Comparison of ENCODE assay signal across 29 cellular contexts in genomic region chr20:57027752-57028151, GRCh38.
"Had no signal": no experiment of that assay in that cellular context is flagged by ENCODE, and none has a peak within 500 bp of the region (broad histone marks: within the 10 kb centered on the region; RNA-seq: fewer than 3 reads in every experiment).

No MANE protein-coding gene starts in this region.

- DNase-seq: activated CD4-positive, alpha-beta memory T cell treated with anti-CD3 and anti-CD28 coated beads, Interleukin-2, amount 10 ng/mL, durations not matched to agents 7 days and 5 days; activated CD4-positive, alpha-beta T cell treated with anti-CD3 and anti-CD28 coated beads for 1 hour; activated CD4-positive, alpha-beta T cell treated with anti-CD3 and anti-CD28 coated beads for 4 hours; activated CD4-positive, alpha-beta T cell treated with anti-CD3 and anti-CD28 coated beads, Interleukin-2, amount 10 ng/mL, durations not matched to agents 7 days and 5 days; activated CD4-positive, alpha-beta T cell treated with anti-CD3 and anti-CD28 coated beads, Interleukin-2, amount 50 U/mL, for 4 hours; activated CD8-positive, alpha-beta memory T cell treated with anti-CD3 and anti-CD28 coated beads, Interleukin-2, amount 50 U/mL, for 48 hours; activated gamma-delta T cell; activated naive CD4-positive, alpha-beta T cell; activated naive CD4-positive, alpha-beta T cell treated with anti-CD3 and anti-CD28 coated beads, Interleukin-2, amount 10 ng/mL, durations not matched to agents 7 days and 5 days; activated naive CD8-positive, alpha-beta T cell treated with anti-CD3 and anti-CD28 coated beads, Interleukin-2, amount 10 ng/mL, durations not matched to agents 7 days and 5 days; activated T-cell treated with anti-CD3 and anti-CD28 coated beads for 4 hours; activated T-cell treated with anti-CD3 and anti-CD28 coated beads, Interleukin-2, amount 50 U/mL, for 24 hours; activated T-cell treated with anti-CD3 and anti-CD28 coated beads, Interleukin-2, amount 50 U/mL, for 72 hours; amniotic stem cell; anterior cingulate cortex; body of pancreas; central memory CD4-positive, alpha-beta T cell; cerebellar nuclear complex; colonic mucosa; effector CD8-positive, alpha-beta T cell; foreskin fibroblast; gastrocnemius medialis; glutamatergic neuron; heart left ventricle; T-helper 2 cell had no signal

- H3K4me1 ChIP-seq: body of pancreas, colonic mucosa, gastrocnemius medialis, heart left ventricle had no signal

- H3K4me1 Mint-ChIP-seq: activated CD4-positive, alpha-beta memory T cell treated with anti-CD3 and anti-CD28 coated beads, Interleukin-2, amount 10 ng/mL, durations not matched to agents 7 days and 5 days; activated CD4-positive, alpha-beta T cell treated with anti-CD3 and anti-CD28 coated beads, Interleukin-2, amount 10 ng/mL, durations not matched to agents 7 days and 5 days; activated naive CD4-positive, alpha-beta T cell treated with anti-CD3 and anti-CD28 coated beads, Interleukin-2, amount 10 ng/mL, durations not matched to agents 7 days and 5 days had no signal

- H3K9me3 Mint-ChIP-seq: activated CD4-positive, alpha-beta T cell treated with anti-CD3 and anti-CD28 coated beads, Interleukin-2, amount 10 ng/mL, durations not matched to agents 7 days and 5 days; activated naive CD4-positive, alpha-beta T cell treated with anti-CD3 and anti-CD28 coated beads, Interleukin-2, amount 10 ng/mL, durations not matched to agents 7 days and 5 days; activated naive CD8-positive, alpha-beta T cell treated with anti-CD3 and anti-CD28 coated beads, Interleukin-2, amount 10 ng/mL, durations not matched to agents 7 days and 5 days; activated T-cell treated with anti-CD3 and anti-CD28 coated beads, Interleukin-2, amount 50 U/mL, for 24 hours had no signal

- H3K27ac Mint-ChIP-seq: activated CD4-positive, alpha-beta memory T cell treated with anti-CD3 and anti-CD28 coated beads, Interleukin-2, amount 10 ng/mL, durations not matched to agents 7 days and 5 days; activated CD4-positive, alpha-beta T cell treated with anti-CD3 and anti-CD28 coated beads, Interleukin-2, amount 10 ng/mL, durations not matched to agents 7 days and 5 days; activated naive CD4-positive, alpha-beta T cell treated with anti-CD3 and anti-CD28 coated beads, Interleukin-2, amount 10 ng/mL, durations not matched to agents 7 days and 5 days; activated naive CD4-positive, alpha-beta T cell treated with anti-CD3 and anti-CD28 coated beads, Interleukin-2, amount 50 U/mL, for 72 hours; activated naive CD8-positive, alpha-beta T cell treated with anti-CD3 and anti-CD28 coated beads, Interleukin-2, amount 10 ng/mL, durations not matched to agents 7 days and 5 days; activated T-cell treated with anti-CD3 and anti-CD28 coated beads, Interleukin-2, amount 50 U/mL, for 24 hours; activated T-cell treated with anti-CD3 and anti-CD28 coated beads, Interleukin-2, amount 50 U/mL, for 72 hours; WTC11 had no signal

- H3K9me3 ChIP-seq: colonic mucosa, gastrocnemius medialis, heart left ventricle had no signal

- H3K27me3 ChIP-seq: body of pancreas, colonic mucosa had no signal

- H3K27me3 Mint-ChIP-seq: activated CD4-positive, alpha-beta memory T cell treated with anti-CD3 and anti-CD28 coated beads, Interleukin-2, amount 10 ng/mL, durations not matched to agents 7 days and 5 days had no signal

- ATAC-seq: activated naive CD4-positive, alpha-beta T cell treated with anti-CD3 and anti-CD28 coated beads, Interleukin-2, amount 50 U/mL, for 72 hours; activated T-cell treated with anti-CD3 and anti-CD28 coated beads, Interleukin-2, amount 50 U/mL, for 72 hours; body of pancreas; esophagus mucosa; gastrocnemius medialis; heart left ventricle; WTC11 had no signal

- H3K4me3 ChIP-seq: body of pancreas, colonic mucosa, gastrocnemius medialis, heart left ventricle had no signal

- H3K36me3 ChIP-seq: colonic mucosa, gastrocnemius medialis, heart left ventricle had no signal

- H3K4me3 Mint-ChIP-seq: activated CD4-positive, alpha-beta memory T cell treated with anti-CD3 and anti-CD28 coated beads, Interleukin-2, amount 10 ng/mL, durations not matched to agents 7 days and 5 days; activated CD4-positive, alpha-beta T cell treated with anti-CD3 and anti-CD28 coated beads, Interleukin-2, amount 10 ng/mL, durations not matched to agents 7 days and 5 days; activated naive CD4-positive, alpha-beta T cell treated with anti-CD3 and anti-CD28 coated beads, Interleukin-2, amount 10 ng/mL, durations not matched to agents 7 days and 5 days; activated naive CD8-positive, alpha-beta T cell treated with anti-CD3 and anti-CD28 coated beads, Interleukin-2, amount 10 ng/mL, durations not matched to agents 7 days and 5 days; activated T-cell treated with anti-CD3 and anti-CD28 coated beads, Interleukin-2, amount 50 U/mL, for 24 hours; activated T-cell treated with anti-CD3 and anti-CD28 coated beads, Interleukin-2, amount 50 U/mL, for 72 hours; WTC11 had no signal

- H3K27ac ChIP-seq: body of pancreas, colonic mucosa, gastrocnemius medialis, heart left ventricle, VCaP had no signal

- H3K36me3 Mint-ChIP-seq: activated naive CD4-positive, alpha-beta T cell treated with anti-CD3 and anti-CD28 coated beads, Interleukin-2, amount 10 ng/mL, durations not matched to agents 7 days and 5 days; activated naive CD4-positive, alpha-beta T cell treated with anti-CD3 and anti-CD28 coated beads, Interleukin-2, amount 50 U/mL, for 72 hours; activated naive CD8-positive, alpha-beta T cell treated with anti-CD3 and anti-CD28 coated beads, Interleukin-2, amount 10 ng/mL, durations not matched to agents 7 days and 5 days; WTC11 had no signal
